In genomic region chr1:113804421-113805255, GRCh38 we compare ENCODE assay signal across 1 cellular context.
TF ChIP-seq lines count a peak whose summit lies in the region.

No MANE protein-coding gene starts in this region.

TF ChIP-seq in HepG2, 621 proteins besides CTCF, POLR2A, EP300 and RAD21 (continued from another document and continues in another):
- TF ChIP-seq HOMEZ (CRISPR knock-in tag; IDR thresholded peaks at IDR 0.05; ENCODE audit: low read depth) (peak; percentile 13; the same call in 1 of the 2 replicates), MIXL1 (CRISPR knock-in tag; IDR thresholded peaks at IDR 0.05) (peak; percentile 14; the same call in 1 of the 2 replicates), POGZ (CRISPR knock-in tag; IDR thresholded peaks at IDR 0.05) (peak; percentile 52; the same call in 1 of the 2 replicates), CEBPB (IDR thresholded peaks at IDR 0.05; ENCODE audit: borderline replicate concordance, low read depth, low read length) (peak; percentile 54), ZNF296 (CRISPR knock-in tag; conservative IDR thresholded peaks at IDR 0.05) (no peak), HCFC1 (IDR thresholded peaks at IDR 0.05; ENCODE audit: low read depth, low read length) (no peak), FOSL2 (CRISPR knock-in tag; IDR thresholded peaks at IDR 0.05) (peak; percentile 85), ADNP (CRISPR knock-in tag; IDR thresholded peaks at IDR 0.05) (0 out of 2 replicates have a peak, but pooled peaks have one; percentile 32), EHMT2 (IDR thresholded peaks at IDR 0.05; ENCODE audit: borderline replicate concordance, low read depth, low read length) (peak; percentile 30; the same call in 1 of the 2 replicates), TCF7L2 (IDR thresholded peaks at IDR 0.05; ENCODE audit: low read depth, low read length) (no peak), ETV6 (CRISPR knock-in tag; conservative IDR thresholded peaks at IDR 0.05) (no peak), CEBPG (CRISPR knock-in tag; IDR thresholded peaks at IDR 0.05) (peak; percentile 45; the same call in 1 of the 2 replicates), ERF (CRISPR knock-in tag; IDR thresholded peaks at IDR 0.05) (no peak), GATAD2A (CRISPR knock-in tag; IDR thresholded peaks at IDR 0.05) (peak; percentile 51), SAP130 (CRISPR knock-in tag; IDR thresholded peaks at IDR 0.05; ENCODE audit: low read depth) (0 out of 2 replicates have a peak, but pooled peaks have one; percentile 25), ARID3A (IDR thresholded peaks at IDR 0.05; ENCODE audit: low read depth, low read length) (peak; percentile 34; the same call in 1 of the 2 replicates), HOXA3 (CRISPR knock-in tag; IDR thresholded peaks at IDR 0.05) (peak; percentile 20; the same call in 1 of the 2 replicates), AHDC1 (CRISPR knock-in tag; IDR thresholded peaks at IDR 0.05; ENCODE audit: borderline replicate concordance) (peak; percentile 33; the same call in 1 of the 2 replicates), FOSL1 (CRISPR knock-in tag; IDR thresholded peaks at IDR 0.05; ENCODE audit: borderline replicate concordance) (peak; percentile 81; the same call in 1 of the 2 replicates), PAF1 (CRISPR knock-in tag; IDR thresholded peaks at IDR 0.05) (no peak), JUN (CRISPR knock-in tag; IDR thresholded peaks at IDR 0.05) (no peak), JDP2 (CRISPR knock-in tag; IDR thresholded peaks at IDR 0.05; ENCODE audit: borderline replicate concordance) (no peak), ZNF484 (CRISPR knock-in tag; IDR thresholded peaks at IDR 0.05; ENCODE audit: borderline replicate concordance, low read depth) (no peak), ZMYM3 (CRISPR knock-in tag; IDR thresholded peaks at IDR 0.05) (peak; percentile 72), ZNF720 (CRISPR knock-in tag; IDR thresholded peaks at IDR 0.05) (no peak), JUND (CRISPR knock-in tag; IDR thresholded peaks at IDR 0.05) (peak; percentile 83), THAP11 (CRISPR knock-in tag; IDR thresholded peaks at IDR 0.05) (peak; percentile 43; the same call in 1 of the 2 replicates), NFIC (IDR thresholded peaks at IDR 0.05; ENCODE audit: low read length) (0 out of 2 replicates have a peak, but pooled peaks have one; percentile 22)
- TF ChIP-seq, protein P1, sequence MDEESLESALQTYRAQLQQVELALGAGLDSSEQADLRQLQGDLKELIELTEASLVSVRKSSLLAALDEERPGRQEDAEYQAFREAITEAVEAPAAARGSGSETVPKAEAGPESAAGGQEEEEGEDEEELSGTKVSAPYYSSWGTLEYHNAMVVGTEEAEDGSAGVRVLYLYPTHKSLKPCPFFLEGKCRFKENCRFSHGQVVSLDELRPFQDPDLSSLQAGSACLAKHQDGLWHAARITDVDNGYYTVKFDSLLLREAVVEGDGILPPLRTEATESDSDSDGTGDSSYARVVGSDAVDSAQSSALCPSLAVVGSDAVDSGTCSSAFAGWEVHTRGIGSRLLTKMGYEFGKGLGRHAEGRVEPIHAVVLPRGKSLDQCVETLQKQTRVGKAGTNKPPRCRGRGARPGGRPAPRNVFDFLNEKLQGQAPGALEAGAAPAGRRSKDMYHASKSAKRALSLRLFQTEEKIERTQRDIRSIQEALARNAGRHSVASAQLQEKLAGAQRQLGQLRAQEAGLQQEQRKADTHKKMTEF (CRISPR knock-in tag; IDR thresholded peaks at IDR 0.05), result 0 out of 2 replicates have a peak, but pooled peaks have one; percentile 25
- TF ChIP-seq, protein P2, sequence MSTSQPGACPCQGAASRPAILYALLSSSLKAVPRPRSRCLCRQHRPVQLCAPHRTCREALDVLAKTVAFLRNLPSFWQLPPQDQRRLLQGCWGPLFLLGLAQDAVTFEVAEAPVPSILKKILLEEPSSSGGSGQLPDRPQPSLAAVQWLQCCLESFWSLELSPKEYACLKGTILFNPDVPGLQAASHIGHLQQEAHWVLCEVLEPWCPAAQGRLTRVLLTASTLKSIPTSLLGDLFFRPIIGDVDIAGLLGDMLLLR (CRISPR knock-in tag; IDR thresholded peaks at IDR 0.05), result no peak
- TF ChIP-seq, protein P3, sequence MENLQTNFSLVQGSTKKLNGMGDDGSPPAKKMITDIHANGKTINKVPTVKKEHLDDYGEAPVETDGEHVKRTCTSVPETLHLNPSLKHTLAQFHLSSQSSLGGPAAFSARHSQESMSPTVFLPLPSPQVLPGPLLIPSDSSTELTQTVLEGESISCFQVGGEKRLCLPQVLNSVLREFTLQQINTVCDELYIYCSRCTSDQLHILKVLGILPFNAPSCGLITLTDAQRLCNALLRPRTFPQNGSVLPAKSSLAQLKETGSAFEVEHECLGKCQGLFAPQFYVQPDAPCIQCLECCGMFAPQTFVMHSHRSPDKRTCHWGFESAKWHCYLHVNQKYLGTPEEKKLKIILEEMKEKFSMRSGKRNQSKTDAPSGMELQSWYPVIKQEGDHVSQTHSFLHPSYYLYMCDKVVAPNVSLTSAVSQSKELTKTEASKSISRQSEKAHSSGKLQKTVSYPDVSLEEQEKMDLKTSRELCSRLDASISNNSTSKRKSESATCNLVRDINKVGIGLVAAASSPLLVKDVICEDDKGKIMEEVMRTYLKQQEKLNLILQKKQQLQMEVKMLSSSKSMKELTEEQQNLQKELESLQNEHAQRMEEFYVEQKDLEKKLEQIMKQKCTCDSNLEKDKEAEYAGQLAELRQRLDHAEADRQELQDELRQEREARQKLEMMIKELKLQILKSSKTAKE (CRISPR knock-in tag; IDR thresholded peaks at IDR 0.05; ENCODE audit: borderline replicate concordance), result no peak
- TF ChIP-seq, protein P4, sequence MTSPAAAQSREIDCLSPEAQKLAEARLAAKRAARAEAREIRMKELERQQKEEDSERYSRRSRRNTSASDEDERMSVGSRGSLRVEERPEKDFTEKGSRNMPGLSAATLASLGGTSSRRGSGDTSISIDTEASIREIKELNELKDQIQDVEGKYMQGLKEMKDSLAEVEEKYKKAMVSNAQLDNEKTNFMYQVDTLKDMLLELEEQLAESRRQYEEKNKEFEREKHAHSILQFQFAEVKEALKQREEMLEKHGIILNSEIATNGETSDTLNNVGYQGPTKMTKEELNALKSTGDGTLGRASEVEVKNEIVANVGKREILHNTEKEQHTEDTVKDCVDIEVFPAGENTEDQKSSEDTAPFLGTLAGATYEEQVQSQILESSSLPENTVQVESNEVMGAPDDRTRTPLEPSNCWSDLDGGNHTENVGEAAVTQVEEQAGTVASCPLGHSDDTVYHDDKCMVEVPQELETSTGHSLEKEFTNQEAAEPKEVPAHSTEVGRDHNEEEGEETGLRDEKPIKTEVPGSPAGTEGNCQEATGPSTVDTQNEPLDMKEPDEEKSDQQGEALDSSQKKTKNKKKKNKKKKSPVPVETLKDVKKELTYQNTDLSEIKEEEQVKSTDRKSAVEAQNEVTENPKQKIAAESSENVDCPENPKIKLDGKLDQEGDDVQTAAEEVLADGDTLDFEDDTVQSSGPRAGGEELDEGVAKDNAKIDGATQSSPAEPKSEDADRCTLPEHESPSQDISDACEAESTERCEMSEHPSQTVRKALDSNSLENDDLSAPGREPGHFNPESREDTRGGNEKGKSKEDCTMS (CRISPR knock-in tag; conservative IDR thresholded peaks at IDR 0.05), result no peak
- TF ChIP-seq, protein P5, sequence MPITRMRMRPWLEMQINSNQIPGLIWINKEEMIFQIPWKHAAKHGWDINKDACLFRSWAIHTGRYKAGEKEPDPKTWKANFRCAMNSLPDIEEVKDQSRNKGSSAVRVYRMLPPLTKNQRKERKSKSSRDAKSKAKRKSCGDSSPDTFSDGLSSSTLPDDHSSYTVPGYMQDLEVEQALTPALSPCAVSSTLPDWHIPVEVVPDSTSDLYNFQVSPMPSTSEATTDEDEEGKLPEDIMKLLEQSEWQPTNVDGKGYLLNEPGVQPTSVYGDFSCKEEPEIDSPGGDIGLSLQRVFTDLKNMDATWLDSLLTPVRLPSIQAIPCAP (CRISPR knock-in tag; IDR thresholded peaks at IDR 0.05; ENCODE audit: low read depth), result no peak
- TF ChIP-seq, protein P6, sequence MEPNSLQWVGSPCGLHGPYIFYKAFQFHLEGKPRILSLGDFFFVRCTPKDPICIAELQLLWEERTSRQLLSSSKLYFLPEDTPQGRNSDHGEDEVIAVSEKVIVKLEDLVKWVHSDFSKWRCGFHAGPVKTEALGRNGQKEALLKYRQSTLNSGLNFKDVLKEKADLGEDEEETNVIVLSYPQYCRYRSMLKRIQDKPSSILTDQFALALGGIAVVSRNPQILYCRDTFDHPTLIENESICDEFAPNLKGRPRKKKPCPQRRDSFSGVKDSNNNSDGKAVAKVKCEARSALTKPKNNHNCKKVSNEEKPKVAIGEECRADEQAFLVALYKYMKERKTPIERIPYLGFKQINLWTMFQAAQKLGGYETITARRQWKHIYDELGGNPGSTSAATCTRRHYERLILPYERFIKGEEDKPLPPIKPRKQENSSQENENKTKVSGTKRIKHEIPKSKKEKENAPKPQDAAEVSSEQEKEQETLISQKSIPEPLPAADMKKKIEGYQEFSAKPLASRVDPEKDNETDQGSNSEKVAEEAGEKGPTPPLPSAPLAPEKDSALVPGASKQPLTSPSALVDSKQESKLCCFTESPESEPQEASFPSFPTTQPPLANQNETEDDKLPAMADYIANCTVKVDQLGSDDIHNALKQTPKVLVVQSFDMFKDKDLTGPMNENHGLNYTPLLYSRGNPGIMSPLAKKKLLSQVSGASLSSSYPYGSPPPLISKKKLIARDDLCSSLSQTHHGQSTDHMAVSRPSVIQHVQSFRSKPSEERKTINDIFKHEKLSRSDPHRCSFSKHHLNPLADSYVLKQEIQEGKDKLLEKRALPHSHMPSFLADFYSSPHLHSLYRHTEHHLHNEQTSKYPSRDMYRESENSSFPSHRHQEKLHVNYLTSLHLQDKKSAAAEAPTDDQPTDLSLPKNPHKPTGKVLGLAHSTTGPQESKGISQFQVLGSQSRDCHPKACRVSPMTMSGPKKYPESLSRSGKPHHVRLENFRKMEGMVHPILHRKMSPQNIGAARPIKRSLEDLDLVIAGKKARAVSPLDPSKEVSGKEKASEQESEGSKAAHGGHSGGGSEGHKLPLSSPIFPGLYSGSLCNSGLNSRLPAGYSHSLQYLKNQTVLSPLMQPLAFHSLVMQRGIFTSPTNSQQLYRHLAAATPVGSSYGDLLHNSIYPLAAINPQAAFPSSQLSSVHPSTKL (CRISPR knock-in tag; IDR thresholded peaks at IDR 0.05), result peak; percentile 48; the same call in 1 of the 2 replicates
- TF ChIP-seq, protein P7, sequence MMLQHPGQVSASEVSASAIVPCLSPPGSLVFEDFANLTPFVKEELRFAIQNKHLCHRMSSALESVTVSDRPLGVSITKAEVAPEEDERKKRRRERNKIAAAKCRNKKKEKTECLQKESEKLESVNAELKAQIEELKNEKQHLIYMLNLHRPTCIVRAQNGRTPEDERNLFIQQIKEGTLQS (CRISPR knock-in tag; IDR thresholded peaks at IDR 0.05), result peak; percentile 73
